Comparison of ENCODE assay signal across 13 cellular contexts in the genomic region with DNA sequence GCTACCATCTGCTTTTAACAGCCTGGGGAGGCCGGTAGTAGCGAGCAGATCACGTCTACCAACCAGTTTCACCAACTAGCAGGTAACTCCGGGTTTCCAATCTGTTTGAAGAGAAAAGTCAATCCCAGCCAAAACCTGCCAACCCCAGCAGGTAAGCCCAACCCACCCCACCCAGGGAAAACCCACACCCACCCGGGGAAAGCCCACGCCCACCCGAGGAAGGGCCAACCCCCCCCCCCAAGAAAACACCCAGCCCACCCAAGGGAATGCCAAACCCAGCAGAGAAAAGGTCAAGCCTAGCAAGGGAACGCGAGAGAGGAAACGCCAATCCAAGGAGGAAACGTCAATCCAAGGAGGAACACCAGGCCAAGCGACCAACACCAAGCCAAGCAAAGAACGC. TPM values are rescaled to one million over a fixed set of nuclear protein-coding genes. Genes with fewer than 3 reads are reported as not detected.
"Had no signal": no experiment of that assay in that cellular context is flagged by ENCODE, and none has a peak within 500 bp of the region (broad histone marks: within the 10 kb centered on the region; RNA-seq: fewer than 3 reads in every experiment).

Gene POTEI (minus strand): TSS at position 101 of the 400 bp plus-strand sequence. CDS start 93 bp downstream, at position 8.

RNA-seq across cellular contexts. Expression of gene POTEI, which starts in this region (rescaled TPM):
- total RNA-seq: activated naive CD4-positive, alpha-beta T cell treated with anti-CD3 and anti-CD28 coated beads for 36 hours; activated naive CD4-positive, alpha-beta T cell treated with anti-CD3 and anti-CD28 coated beads, Interleukin-2, amount 50 U/mL, for 72 hours; activated naive CD8-positive, alpha-beta T cell treated with anti-CD3 and anti-CD28 coated beads for 36 hours; activated naive CD8-positive, alpha-beta T cell treated with anti-CD3 and anti-CD28 coated beads, Interleukin-2, amount 10 ng/mL, durations not matched to agents 7 days and 5 days; activated T-cell treated with anti-CD3 and anti-CD28 coated beads, Interleukin-2, amount 50 U/mL, for 4 hours; activated T-cell treated with anti-CD3 and anti-CD28 coated beads, Interleukin-2, amount 50 U/mL, for 72 hours; activated T-helper 1 cell treated with anti-CD3 and anti-CD28 coated beads, Interleukin-12 subunit alpha, Interleukin-12 subunit beta, Interleukin-2, Interleukin-4 antibody, amounts not matched to agents 30 ng/mL and 10 ng/mL and 1 ng/mL, durations not matched to agents 14 hours and 24 hours and 36 hours; activated T-helper 17 cell treated with anti-CD3 and anti-CD28 coated beads, Interleukin-2, amount 50 U/mL, for 72 hours; activated T-helper 2 cell treated with anti-CD3 and anti-CD28 coated beads, Interferon-gamma antibody, Interleukin-2, Interleukin-4, amounts not matched to agents 10 μg/mL and 5 μg/mL and 100 μg/mL, durations not matched to agents 14 hours and 24 hours and 36 hours; ascending aorta; bronchial epithelial cell; cardiac septum had no signal
- polyA plus RNA-seq: aorta had no signal
